28 cellular contexts compared by ENCODE assay signal in the genomic region with DNA sequence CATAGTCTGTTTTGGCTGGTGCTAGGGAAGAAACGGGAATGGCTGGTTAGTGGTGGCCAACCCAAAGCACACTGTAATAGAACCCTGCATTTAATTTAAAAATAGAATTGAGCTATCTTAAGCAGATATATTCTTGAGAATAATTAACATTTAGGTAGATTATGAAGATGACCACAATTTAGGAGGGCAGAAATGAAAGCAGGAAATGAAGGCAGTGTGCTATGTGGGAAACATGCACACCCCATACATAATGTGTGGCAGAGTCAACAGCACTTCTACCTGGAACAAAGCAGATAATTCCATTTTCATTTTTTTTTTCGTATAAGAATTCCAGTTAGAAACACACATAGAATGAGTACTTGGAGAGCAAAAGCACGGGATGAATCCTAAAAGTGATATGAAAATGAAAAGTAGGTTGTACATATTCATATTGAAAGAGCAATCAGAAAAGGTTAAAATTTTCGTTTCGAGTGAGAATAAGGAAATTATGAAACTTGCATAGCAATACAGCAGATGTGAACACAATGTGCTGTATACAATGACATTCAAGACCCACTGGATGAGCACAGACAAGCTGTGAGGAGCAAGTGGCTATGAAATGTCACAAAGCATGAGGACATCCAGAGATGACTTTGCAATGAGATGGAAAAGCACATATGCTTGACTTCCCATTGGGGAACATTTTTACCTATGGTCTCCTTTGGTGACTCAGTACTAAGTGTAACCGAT.
DNase-seq lines count a peak whose midpoint lies in the region; ATAC-seq and TF ChIP-seq lines count a peak whose summit lies in the region.
"Had no signal": no experiment of that assay in that cellular context is flagged by ENCODE, and none has a peak within 500 bp of the region (broad histone marks: within the 10 kb centered on the region; RNA-seq: fewer than 3 reads in every experiment).

No MANE protein-coding gene starts in this region.

- H3K9me3 Mint-ChIP-seq in stimulated activated naive B cell treated with anti-CD40 and anti-IgM and Interleukin-4, amounts not matched to agents 10 μg/mL and 1 μg/mL and 100 μg/mL, for 72 hours: no peaks in the 10 kb centered on the region
- H3K9me3 Mint-ChIP-seq: CD4-positive, CD25-positive, alpha-beta regulatory T cell; HFFc6; natural killer cell treated with Interleukin-12 subunit alpha and Interleukin-12 subunit beta and Interleukin-15 and Interleukin-18, amount 100 ng/mL, for 72 hours; WTC11 had no signal

- H3K27me3 ChIP-seq in brain microvascular endothelial cell (replicated peaks): no peaks in the 10 kb centered on the region
- H3K27me3 ChIP-seq: adrenal gland, breast epithelium, esophagus muscularis mucosa, gastrocnemius medialis, ovary, right atrium auricular region, uterus had no signal

- no peak overlapping the region for H3K4me3 ChIP-seq in brain microvascular endothelial cell (ENCODE audit: low read depth, low read length)
- H3K4me3 ChIP-seq: adrenal gland, breast epithelium, coronary artery, esophagus muscularis mucosa, gastrocnemius medialis, GM23248, ovary, right atrium auricular region, uterus had no signal

- intact Hi-C loops in sciatic nerve (cut with DNase I): no loop called here

- no peak for DNase-seq in stimulated activated naive B cell treated with anti-CD40 and anti-IgM and Interleukin-4, amounts not matched to agents 10 μg/mL and 1 μg/mL and 100 μg/mL, for 72 hours
- DNase-seq in brain microvascular endothelial cell (no peak), sciatic nerve (ENCODE audit: low spot score) (no peak)
- DNase-seq: activated CD4-positive, alpha-beta T cell treated with anti-CD3 and anti-CD28 coated beads, Interleukin-2, amount 50 U/mL, for 48 hours; activated gamma-delta T cell; adrenal gland; CD4-positive, CD25-positive, alpha-beta regulatory T cell; gastrocnemius medialis; GM23248; HFFc6; islet precursor cell; MV-4-11; NCI-H1694 treated with DMSO at 0.1 percent for 48 hours; NCI-H2227 treated with DMSO at 0.1 percent for 48 hours; ovary; stimulated activated CD4-positive, alpha-beta T cell treated with anti-CD3 and anti-CD28 coated beads, Interleukin-15, amount 100 ng/mL, for 24 hours; stimulated activated CD8-positive, alpha-beta memory T cell treated with anti-CD3 and anti-CD28 coated beads, Interleukin-4, amount 100 ng/mL, for 48 hours; uterus had no signal

- peaks cover 0 to 7% of the 10 kb centered on the region in 2 donors for H3K4me1 Mint-ChIP-seq in stimulated activated naive B cell treated with anti-CD40 and anti-IgM and Interleukin-4, amounts not matched to agents 10 μg/mL and 1 μg/mL and 100 μg/mL, for 72 hours
- H3K4me1 Mint-ChIP-seq: CD4-positive, CD25-positive, alpha-beta regulatory T cell; WTC11 had no signal

- H3K27ac ChIP-seq in brain microvascular endothelial cell: no peak overlapping the region
- H3K27ac ChIP-seq: adrenal gland, breast epithelium, coronary artery, esophagus muscularis mucosa, gastrocnemius medialis, ovary, right atrium auricular region, uterus had no signal

- peaks cover 0 to 11% of the 10 kb centered on the region in 2 donors for H3K27me3 Mint-ChIP-seq in stimulated activated naive B cell treated with anti-CD40 and anti-IgM and Interleukin-4, amounts not matched to agents 10 μg/mL and 1 μg/mL and 100 μg/mL, for 72 hours
- H3K27me3 Mint-ChIP-seq: CD4-positive, CD25-positive, alpha-beta regulatory T cell had no signal

- ATAC-seq in GM18870 (IDR thresholded peaks at IDR 0.05; ENCODE audit: unreplicated experiment) (peak; percentile 74), GM21390 (IDR thresholded peaks at IDR 0.05; ENCODE audit: unreplicated experiment) (peak; percentile 73), HG03159 (IDR thresholded peaks at IDR 0.05; ENCODE audit: unreplicated experiment) (peak; percentile 62), GM21447 (IDR thresholded peaks at IDR 0.05; ENCODE audit: unreplicated experiment) (no peak), sciatic nerve (no peak)
- peak; percentile 42 to 69 for ATAC-seq in stimulated activated naive B cell treated with anti-CD40 and anti-IgM and Interleukin-4, amounts not matched to agents 10 μg/mL and 1 μg/mL and 100 μg/mL, for 72 hours (replicated peaks)
- ATAC-seq: gastrocnemius medialis; natural killer cell treated with Interleukin-12 subunit alpha and Interleukin-12 subunit beta and Interleukin-15 and Interleukin-18, amount 100 ng/mL, for 72 hours; WTC11 had no signal

- in situ Hi-C loops in brain microvascular endothelial cell (cut with HindIII; ENCODE audit: low pct_ligation_motif_present, low sequenced_read_pairs): no loop called here

- H3K27ac Mint-ChIP-seq in stimulated activated naive B cell treated with anti-CD40 and anti-IgM and Interleukin-4, amounts not matched to agents 10 μg/mL and 1 μg/mL and 100 μg/mL, for 72 hours: no peak overlapping the region
- H3K27ac Mint-ChIP-seq: CD4-positive, CD25-positive, alpha-beta regulatory T cell; natural killer cell treated with Interleukin-12 subunit alpha and Interleukin-12 subunit beta and Interleukin-15 and Interleukin-18, amount 100 ng/mL, for 72 hours; WTC11 had no signal

- peak overlapping the region in 1 of 2 donors; percentile 29 for H3K4me3 Mint-ChIP-seq in stimulated activated naive B cell treated with anti-CD40 and anti-IgM and Interleukin-4, amounts not matched to agents 10 μg/mL and 1 μg/mL and 100 μg/mL, for 72 hours
- H3K4me3 Mint-ChIP-seq: CD4-positive, CD25-positive, alpha-beta regulatory T cell; natural killer cell treated with Interleukin-12 subunit alpha and Interleukin-12 subunit beta and Interleukin-15 and Interleukin-18, amount 100 ng/mL, for 72 hours; WTC11 had no signal

- no peaks in the 10 kb centered on the region for H3K36me3 Mint-ChIP-seq in stimulated activated naive B cell treated with anti-CD40 and anti-IgM and Interleukin-4, amounts not matched to agents 10 μg/mL and 1 μg/mL and 100 μg/mL, for 72 hours
- H3K36me3 Mint-ChIP-seq: CD4-positive, CD25-positive, alpha-beta regulatory T cell; natural killer cell treated with Interleukin-12 subunit alpha and Interleukin-12 subunit beta and Interleukin-15 and Interleukin-18, amount 100 ng/mL, for 72 hours; WTC11 had no signal

- no peak for TF ChIP-seq CTCF in brain microvascular endothelial cell (IDR thresholded peaks at IDR 0.05; ENCODE audit: low read depth, low read length, missing control alignments)

- no peaks in the 10 kb centered on the region for H3K36me3 ChIP-seq in brain microvascular endothelial cell (replicated peaks)
- H3K36me3 ChIP-seq: adrenal gland, breast epithelium, gastrocnemius medialis, ovary, right atrium auricular region, uterus had no signal

Comparison
In these comparisons a context has a peak if more than half of its experiments do, and no peak if none do; other contexts are left out.
1. ATAC-seq: peak in GM18870 (single experiment), GM21390 (single experiment), HG03159 (single experiment) and stimulated activated naive B cell treated with anti-CD40 and anti-IgM and Interleukin-4, amounts not matched to agents 10 μg/mL and 1 μg/mL and 100 μg/mL, for 72 hours (2 of 2); none in GM21447 (single experiment) and sciatic nerve (single experiment).